Comparison of ENCODE assay signal across 15 cellular contexts in the genomic region with DNA sequence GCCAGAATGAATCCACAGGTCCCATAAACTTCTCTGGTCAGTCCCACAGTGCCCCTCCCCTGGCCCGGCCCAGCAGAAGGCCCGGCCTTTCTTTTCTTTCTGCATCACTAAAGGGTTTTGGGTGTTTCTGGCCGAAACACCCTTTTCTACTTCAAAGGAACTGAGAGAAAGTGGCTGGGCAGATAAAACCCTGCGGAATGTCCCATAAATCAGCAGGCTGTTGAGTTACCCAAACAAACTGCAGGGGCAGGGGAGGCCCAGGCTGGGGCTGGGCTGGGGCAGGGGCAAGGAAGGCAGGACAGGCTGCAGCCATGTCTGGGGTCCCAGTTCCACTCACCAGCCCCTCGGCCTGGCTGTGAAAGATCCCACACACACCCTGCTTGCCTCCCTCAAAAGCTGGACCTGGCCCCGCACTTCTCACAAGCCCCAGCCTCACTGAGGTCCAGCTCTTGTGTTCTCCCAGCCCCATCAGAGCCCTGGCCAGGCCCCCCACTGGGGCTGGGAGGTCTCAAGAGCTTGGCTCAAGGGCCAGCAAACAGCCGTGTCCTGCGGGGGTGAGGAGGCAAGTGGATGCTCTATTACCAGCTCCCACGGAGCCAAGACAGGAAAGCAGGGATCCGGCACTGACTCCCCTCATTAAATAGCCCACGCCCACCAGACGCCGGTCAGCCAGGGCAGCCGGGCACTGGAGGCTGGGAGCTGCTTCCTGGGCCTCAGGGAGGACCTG. TPM values are rescaled to one million over a fixed set of nuclear protein-coding genes. Genes with fewer than 3 reads are reported as not detected.
DNase-seq lines count a peak whose midpoint lies in the region; ATAC-seq, FAIRE-seq and TF ChIP-seq lines count a peak whose summit lies in the region.
"Had no signal": no experiment of that assay in that cellular context is flagged by ENCODE, and none has a peak within 500 bp of the region (broad histone marks: within the 10 kb centered on the region; RNA-seq: fewer than 3 reads in every experiment).

No MANE protein-coding gene starts in this region.

- peaks cover 53% of the 10 kb centered on the region for H3K4me1 ChIP-seq in neural progenitor cell

- H3K9ac ChIP-seq in neural progenitor cell, result no peak overlapping the region

- H3K27me3 Mint-ChIP-seq in CD14-positive monocyte (ENCODE audit: low read depth in 3 of 3) (peaks cover 0 to 6% (median 3%) of the 10 kb centered on the region in 3 donors), neural progenitor cell (ENCODE audit: insufficient read depth, low read depth) (peaks cover 2% of the 10 kb centered on the region)
- H3K27me3 Mint-ChIP-seq: activated CD8-positive, alpha-beta T cell treated with anti-CD3 and anti-CD28 coated beads for 36 hours; activated naive CD8-positive, alpha-beta T cell treated with anti-CD3 and anti-CD28 coated beads, Interleukin-2, amount 10 ng/mL, durations not matched to agents 7 days and 5 days had no signal

- no peaks in the 10 kb centered on the region for H3K36me3 ChIP-seq in neural progenitor cell
- H3K36me3 ChIP-seq: tibial nerve had no signal

- H3K27ac Mint-ChIP-seq in CD14-positive monocyte (no peak overlapping the region), neural progenitor cell (peak overlapping the region; percentile 93)
- H3K27ac Mint-ChIP-seq: activated CD8-positive, alpha-beta T cell treated with anti-CD3 and anti-CD28 coated beads for 36 hours; activated naive CD8-positive, alpha-beta T cell treated with anti-CD3 and anti-CD28 coated beads, Interleukin-2, amount 10 ng/mL, durations not matched to agents 7 days and 5 days had no signal

- TF ChIP-seq POLR2A in GM12891 (IDR thresholded peaks at IDR 0.05; ENCODE audit: low read depth, low read length), result no peak

- peak overlapping the region; percentile 30 for H3K4me3 ChIP-seq in neural progenitor cell
- H3K4me3 ChIP-seq: tibial nerve had no signal

- H3K4me2 ChIP-seq in neural progenitor cell, result peak overlapping the region; percentile 74

- FAIRE-seq in GM12891 (lab: Jason Lieb, UNC), result no peak
- FAIRE-seq: GM19239, keratinocyte had no signal

- H3K36me3 Mint-ChIP-seq in CD14-positive monocyte (no peaks in the 10 kb centered on the region), neural progenitor cell (peaks cover 3% of the 10 kb centered on the region)
- H3K36me3 Mint-ChIP-seq: activated naive CD8-positive, alpha-beta T cell treated with anti-CD3 and anti-CD28 coated beads, Interleukin-2, amount 10 ng/mL, durations not matched to agents 7 days and 5 days had no signal

- H3K9me3 Mint-ChIP-seq in CD14-positive monocyte (no peaks in the 10 kb centered on the region), neural progenitor cell (no peaks in the 10 kb centered on the region)
- H3K9me3 Mint-ChIP-seq: activated CD8-positive, alpha-beta T cell treated with anti-CD3 and anti-CD28 coated beads for 36 hours; activated naive CD8-positive, alpha-beta T cell treated with anti-CD3 and anti-CD28 coated beads, Interleukin-2, amount 10 ng/mL, durations not matched to agents 7 days and 5 days had no signal

- POLR2A ChIA-PET in RWPE1 (lab: Yijun Ruan, JAX; ENCODE audit: low non-redundant PET), result no interaction called here

- no peak for ATAC-seq in Right ventricle myocardium superior (ENCODE audit: poor library complexity)
- no peak for ATAC-seq in GM19455 (IDR thresholded peaks at IDR 0.05; ENCODE audit: unreplicated experiment)
- no peak for ATAC-seq in HG03095 (IDR thresholded peaks at IDR 0.05; ENCODE audit: unreplicated experiment)
- ATAC-seq: activated CD8-positive, alpha-beta T cell treated with anti-CD3 and anti-CD28 coated beads for 36 hours had no signal

- peak overlapping the region; percentile 64 for H3K27ac ChIP-seq in RWPE1
- peak overlapping the region; percentile 95 for H3K27ac ChIP-seq in neural progenitor cell

- peaks cover 38% of the 10 kb centered on the region for H3F3A ChIP-seq in neural progenitor cell (ENCODE audit: low read depth)

- peaks cover 49% of the 10 kb centered on the region for H3K79me2 ChIP-seq in neural progenitor cell (ENCODE audit: low read depth)

- intact Hi-C loops in CD14-positive monocyte (cut with micrococcal nuclease) (loop anchor here in 1 of 2 donors (5.0 kb wide), 1 partner anchor 359 kb away; no protein-coding TSS in a partner anchor), Right ventricle myocardium superior (cut with DNase I) (no loop called here)

- H3K9me3 ChIP-seq in neural progenitor cell (ENCODE audit: low read depth), result no peaks in the 10 kb centered on the region
- H3K9me3 ChIP-seq: tibial nerve had no signal

- H3K4me3 Mint-ChIP-seq in CD14-positive monocyte, result no peak overlapping the region
- H3K4me3 Mint-ChIP-seq in neural progenitor cell, result peak overlapping the region; percentile 48
- H3K4me3 Mint-ChIP-seq: activated CD8-positive, alpha-beta T cell treated with anti-CD3 and anti-CD28 coated beads for 36 hours; activated naive CD8-positive, alpha-beta T cell treated with anti-CD3 and anti-CD28 coated beads, Interleukin-2, amount 10 ng/mL, durations not matched to agents 7 days and 5 days had no signal

- CTCF ChIA-PET in RWPE1 (lab: Yijun Ruan, JAX), result interaction anchor here (0.7 kb wide), 1 partner anchor 167 kb away, joined by 4 read pairs; no protein-coding TSS in a partner anchor

- H2AFZ ChIP-seq in neural progenitor cell (replicated peaks), result no peak overlapping the region

- no peaks in the 10 kb centered on the region for H3K27me3 ChIP-seq in neural progenitor cell
- H3K27me3 ChIP-seq: tibial nerve had no signal

- DNase-seq in CD14-positive monocyte (ENCODE audit: low spot score) (peak; percentile 35), RWPE1 (ENCODE audit: low spot score) (no peak), Right ventricle myocardium superior (peak; percentile 39), neural progenitor cell (ENCODE audit: low spot score) (peak; percentile 89), activated T-cell treated with anti-CD3 and anti-CD28 coated beads for 4 hours (no peak), GM12891 (ENCODE audit: insufficient read length, low spot score) (no peak)
- DNase-seq: activated CD8-positive, alpha-beta T cell treated with anti-CD3 and anti-CD28 coated beads for 36 hours; activated naive CD8-positive, alpha-beta T cell treated with anti-CD3 and anti-CD28 coated beads, Interleukin-2, amount 10 ng/mL, durations not matched to agents 7 days and 5 days; C1 segment of cervical spinal cord; NCI-H2107 had no signal

- no peaks in the 10 kb centered on the region for H3K4me1 Mint-ChIP-seq in CD14-positive monocyte
- H3K4me1 Mint-ChIP-seq in neural progenitor cell, result peaks cover 56% of the 10 kb centered on the region

- TF ChIP-seq CTCF in CD14-positive monocyte (IDR thresholded peaks at IDR 0.05) (no peak), RWPE1 (conservative IDR thresholded peaks at IDR 0.05; ENCODE audit: low read depth) (no peak), neural progenitor cell (IDR thresholded peaks at IDR 0.05) (no peak)

- peaks cover 35% of the 10 kb centered on the region for H4K20me1 ChIP-seq in neural progenitor cell (ENCODE audit: low read depth)

TF ChIP-seq in GM12891, 5 proteins besides CTCF, POLR2A, EP300 and RAD21:
- TF ChIP-seq SPI1 (IDR thresholded peaks at IDR 0.05; ENCODE audit: low read depth, low read length) (no peak), POU2F2 (IDR thresholded peaks at IDR 0.05; ENCODE audit: low read depth, low read length) (no peak), TAF1 (IDR thresholded peaks at IDR 0.05; ENCODE audit: low read depth, low read length) (no peak), PAX5 (IDR thresholded peaks at IDR 0.05; ENCODE audit: insufficient read depth, low read length, severe bottlenecking) (no peak), POLR2AphosphoS5 (IDR thresholded peaks at IDR 0.05; ENCODE audit: low read depth, low read length) (no peak)

RNA-seq across cellular contexts. Expression of a gene that starts 41.9 kb away (rescaled TPM):
- 10 to 100 TPM in 1 of 2 donors, 1 to 10 TPM in 1; 7.7 to 14.7 TPM for polyA plus RNA-seq in CD14-positive monocyte
- total RNA-seq in Right ventricle myocardium superior, result 31.9 TPM
- total RNA-seq in neural progenitor cell (ENCODE audit: low replicate concordance), result 18.1 and 19.0 TPM in 2 replicates
- polyA plus RNA-seq in GM12891 (2012; ENCODE audit: low read depth, missing spikeins), result 54.3 TPM

RNA-seq across cellular contexts. Expression of a gene that starts 42.4 kb away (rescaled TPM):
- 10 to 100 TPM; 38.7 to 39.5 TPM for polyA plus RNA-seq in CD14-positive monocyte
- total RNA-seq in Right ventricle myocardium superior (92.5 TPM), neural progenitor cell (ENCODE audit: low replicate concordance) (54.7 and 68.0 TPM in 2 replicates)
- 19.0 TPM for polyA plus RNA-seq in GM12891 (2012; ENCODE audit: low read depth, missing spikeins)

Comparison
In these comparisons a context has a peak if more than half of its experiments do, and no peak if none do; other contexts are left out.
1. DNase-seq: peak in CD14-positive monocyte (single experiment), Right ventricle myocardium superior (single experiment) and neural progenitor cell (single experiment); none in RWPE1 (single experiment), activated T-cell treated with anti-CD3 and anti-CD28 coated beads for 4 hours (single experiment) and GM12891 (single experiment).